ENCODE assay signal across 13 cellular contexts in the genomic region with DNA sequence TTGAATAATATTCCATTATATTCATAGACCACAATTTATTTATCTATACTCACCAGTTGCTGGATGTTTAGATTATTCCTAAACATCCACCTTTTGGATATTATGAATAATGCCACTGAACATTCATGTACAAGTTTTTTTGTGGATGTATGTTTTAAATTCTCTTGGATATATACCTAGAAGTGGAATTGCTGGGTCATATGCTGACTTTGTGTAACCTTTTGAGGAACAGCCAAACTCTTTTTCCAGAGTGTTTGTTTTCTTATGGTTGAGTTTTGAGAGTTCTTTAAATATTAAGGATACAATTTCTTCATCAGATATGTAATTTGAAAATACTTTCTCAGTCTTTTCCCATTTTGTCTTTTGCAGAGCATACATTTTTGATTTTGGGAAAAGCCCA. TPM values are rescaled to one million over a fixed set of nuclear protein-coding genes. Genes with fewer than 3 reads are reported as not detected.
DNase-seq lines count a peak whose midpoint lies in the region; ATAC-seq and TF ChIP-seq lines count a peak whose summit lies in the region.
"Had no signal": no experiment of that assay in that cellular context is flagged by ENCODE, and none has a peak within 500 bp of the region (broad histone marks: within the 10 kb centered on the region; RNA-seq: fewer than 3 reads in every experiment).

No MANE protein-coding gene starts in this region.

- H3K9ac ChIP-seq in endodermal cell (ENCODE audit: extremely low read depth, low read length, poor library complexity, severe bottlenecking), result no peak overlapping the region

- no peak overlapping the region for H3K27ac ChIP-seq in CD4-positive, alpha-beta memory T cell (ENCODE audit: low read depth, low read length)
- no peak overlapping the region for H3K27ac ChIP-seq in endodermal cell (ENCODE audit: low read depth, low read length)
- H3K27ac ChIP-seq: adrenal gland, sigmoid colon, suprapubic skin had no signal

- no peak overlapping the region for H3K4me3 ChIP-seq in CD4-positive, alpha-beta memory T cell (ENCODE audit: low read length in 2 of 2)
- H3K4me3 ChIP-seq in HAP-1, result peak overlapping the region; percentile 83; the same call in 1 of the 2 replicates
- no peak overlapping the region for H3K4me3 ChIP-seq in endodermal cell (ENCODE audit: low read length)
- H3K4me3 ChIP-seq: suprapubic skin had no signal

- peak overlapping the region in 3 of 7 donors; percentile 17 to 54 (median 52) for H3K27ac Mint-ChIP-seq in CD4-positive, alpha-beta memory T cell
- H3K27ac Mint-ChIP-seq in activated B cell treated with CpG ODN at 0.5 μM for 24 hours (no peak overlapping the region), immature natural killer cell (peak overlapping the region in 1 of 6 donors; percentile 61), endodermal cell (no peak overlapping the region)

- H3K4me1 Mint-ChIP-seq in CD4-positive, alpha-beta memory T cell, result peaks cover 25 to 57% (median 35%) of the 10 kb centered on the region in 4 donors
- H3K4me1 Mint-ChIP-seq in activated B cell treated with CpG ODN at 0.5 μM for 24 hours, result peaks cover 29% of the 10 kb centered on the region
- H3K4me1 Mint-ChIP-seq in immature natural killer cell, result peaks cover 23 to 28% of the 10 kb centered on the region in 2 donors
- H3K4me1 Mint-ChIP-seq in endodermal cell, result peaks cover 26% of the 10 kb centered on the region

- no peaks in the 10 kb centered on the region for H3K27me3 Mint-ChIP-seq in CD4-positive, alpha-beta memory T cell
- H3K27me3 Mint-ChIP-seq in activated B cell treated with CpG ODN at 0.5 μM for 24 hours (no peaks in the 10 kb centered on the region), immature natural killer cell (ENCODE audit: low read depth in 3 of 3) (peaks cover 4 to 11% (median 5%) of the 10 kb centered on the region in 3 donors), endodermal cell (ENCODE audit: insufficient read depth) (peaks cover 2% of the 10 kb centered on the region)

- in situ Hi-C loops in HAP-1 (cut with MboI; ENCODE audit: low sequenced_read_pairs), result no loop called here

- CTCF ChIA-PET in CD4-positive, alpha-beta memory T cell (lab: Charles Lee; ENCODE audit: partially characterized antibody), result no interaction called here
- CTCF ChIA-PET in activated B cell treated with CpG ODN at 0.5 μM for 24 hours (lab: Charles Lee), result no interaction called here

- no peaks in the 10 kb centered on the region for H3K9me3 ChIP-seq in CD4-positive, alpha-beta memory T cell (ENCODE audit: control insufficient read depth in 1 of 2, low read length in 2 of 2)
- H3K9me3 ChIP-seq in HAP-1 (no peaks in the 10 kb centered on the region), endodermal cell (ENCODE audit: control insufficient read depth, low read length) (no peaks in the 10 kb centered on the region)
- H3K9me3 ChIP-seq: adrenal gland, sigmoid colon, suprapubic skin had no signal

- no peak for ATAC-seq in activated B cell treated with CpG ODN at 0.5 μM for 24 hours (ENCODE audit: low read depth)
- ATAC-seq in GM21529 (IDR thresholded peaks at IDR 0.05; ENCODE audit: unreplicated experiment), result no peak

- no peak for TF ChIP-seq CTCF in activated B cell treated with CpG ODN at 0.5 μM for 24 hours (IDR thresholded peaks at IDR 0.05)
- TF ChIP-seq CTCF in endodermal cell (conservative IDR thresholded peaks at IDR 0.05), result no peak

- intact Hi-C loops in CD4-positive, alpha-beta memory T cell (cut with micrococcal nuclease), result no loop called here
- intact Hi-C loops in activated B cell treated with CpG ODN at 0.5 μM for 24 hours (cut with micrococcal nuclease), result no loop called here

- H3K36me3 ChIP-seq in CD4-positive, alpha-beta memory T cell (ENCODE audit: insufficient read depth, low read length), result no peaks in the 10 kb centered on the region
- H3K36me3 ChIP-seq in HAP-1 (replicated peaks) (no peaks in the 10 kb centered on the region), endodermal cell (ENCODE audit: control insufficient read depth, insufficient read depth, low read length) (no peaks in the 10 kb centered on the region)
- H3K36me3 ChIP-seq: adrenal gland, sigmoid colon, suprapubic skin had no signal

- no peaks in the 10 kb centered on the region for H3K27me3 ChIP-seq in CD4-positive, alpha-beta memory T cell (ENCODE audit: insufficient read depth, low read length)
- H3K27me3 ChIP-seq in HAP-1 (ENCODE audit: low read depth) (no peaks in the 10 kb centered on the region), endodermal cell (ENCODE audit: control insufficient read depth, insufficient read depth, low read length, poor library complexity, severe bottlenecking) (no peaks in the 10 kb centered on the region)
- H3K27me3 ChIP-seq: adrenal gland, sigmoid colon, suprapubic skin had no signal

- H3K4me3 Mint-ChIP-seq in CD4-positive, alpha-beta memory T cell, result peak overlapping the region in 6 of 8 donors; percentile 55 to 98 (median 86)
- H3K4me3 Mint-ChIP-seq in activated B cell treated with CpG ODN at 0.5 μM for 24 hours (peak overlapping the region; percentile 56), immature natural killer cell (peak overlapping the region in 3 of 5 donors; percentile 36 to 93 (median 90)), endodermal cell (no peak overlapping the region)

- no peak for DNase-seq in CD4-positive, alpha-beta memory T cell
- DNase-seq in HAP-1 (ENCODE audit: low spot score in 2 of 2) (no peak), activated B cell treated with CpG ODN at 0.5 μM for 24 hours (no peak), immature natural killer cell (no peak), endodermal cell (no peak), NCI-H226 (no peak)
- DNase-seq: activated CD4-positive, CD25-positive, alpha-beta regulatory T cell treated with anti-CD3 and anti-CD28 coated beads, Interleukin-2, amount 50 U/mL, for 72 hours; adrenal gland; cortex of kidney; NCI-H146; sigmoid colon had no signal

- peaks cover 28% of the 10 kb centered on the region for H3K4me1 ChIP-seq in CD4-positive, alpha-beta memory T cell (ENCODE audit: insufficient read depth, low read length)
- peaks cover 16% of the 10 kb centered on the region for H3K4me1 ChIP-seq in HAP-1
- peaks cover 3% of the 10 kb centered on the region for H3K4me1 ChIP-seq in endodermal cell (ENCODE audit: control insufficient read depth, insufficient read depth, low read length)

- peaks cover 0 to 6% of the 10 kb centered on the region in 2 donors for H3K36me3 Mint-ChIP-seq in CD4-positive, alpha-beta memory T cell
- H3K36me3 Mint-ChIP-seq in activated B cell treated with CpG ODN at 0.5 μM for 24 hours (ENCODE audit: low read depth) (peaks cover 3% of the 10 kb centered on the region), immature natural killer cell (no peaks in the 10 kb centered on the region), endodermal cell (ENCODE audit: low read depth) (no peaks in the 10 kb centered on the region)

- H3K9me3 Mint-ChIP-seq in CD4-positive, alpha-beta memory T cell, result no peaks in the 10 kb centered on the region
- H3K9me3 Mint-ChIP-seq in activated B cell treated with CpG ODN at 0.5 μM for 24 hours (no peaks in the 10 kb centered on the region), immature natural killer cell (no peaks in the 10 kb centered on the region), endodermal cell (no peaks in the 10 kb centered on the region)

- POLR2A ChIA-PET in CD4-positive, alpha-beta memory T cell (lab: Charles Lee; ENCODE audit: partially characterized antibody), result no interaction called here
- POLR2A ChIA-PET in activated B cell treated with CpG ODN at 0.5 μM for 24 hours (lab: Charles Lee), result no interaction called here

RNA-seq across cellular contexts. Expression of a gene that starts 2.7 kb away (rescaled TPM):
- total RNA-seq in CD4-positive, alpha-beta memory T cell, result 10 to 100 TPM; 53.5 to 58.2 TPM
- polyA plus RNA-seq in CD4-positive, alpha-beta memory T cell, result 1 to 10 TPM; 1.7 to 6.8 TPM
- total RNA-seq in activated B cell treated with CpG ODN at 0.5 μM for 24 hours (58.0 and 69.8 TPM in 2 replicates), endodermal cell (10 to 100 TPM; 37.2 to 41.6 TPM)
- polyA plus RNA-seq in immature natural killer cell, result 1 to 10 TPM; 2.0 to 5.6 (median 4.5) TPM
- polyA plus RNA-seq in endodermal cell (2013, experiment 1 of 2), result 14.3 TPM
- 14.9 TPM for polyA plus RNA-seq in endodermal cell (2013, experiment 2 of 2)
